Comparison of ENCODE assay signal across 22 cellular contexts in genomic region chr4:42483426-42484379, GRCh38.
DNase-seq lines count a peak whose midpoint lies in the region; ATAC-seq and TF ChIP-seq lines count a peak whose summit lies in the region.
"Had no signal": no experiment of that assay in that cellular context is flagged by ENCODE, and none has a peak within 500 bp of the region (broad histone marks: within the 10 kb centered on the region; RNA-seq: fewer than 3 reads in every experiment).

No MANE protein-coding gene starts in this region.

- peaks cover 21% of the 10 kb centered on the region for H3K4me1 ChIP-seq in adipocyte (ENCODE audit: control insufficient read depth, insufficient read depth, low read length)
- H3K4me1 ChIP-seq: BLaER1 treated with 17β-estradiol and CSF1 and Interleukin-3, amounts not matched to agents 10 nM and 100 nM had no signal

- POLR2A ChIA-PET in activated CD4-positive, alpha-beta T cell treated with anti-CD3 and anti-CD28 coated beads for 36 hours (lab: Charles Lee): no interaction called here
- POLR2A ChIA-PET in activated CD4-positive, alpha-beta T cell treated with anti-CD3 and anti-CD28 coated beads, Interleukin-2, amount 10 ng/mL, durations not matched to agents 7 days and 5 days (lab: Charles Lee): no interaction called here

- H3K27me3 Mint-ChIP-seq in activated CD4-positive, alpha-beta T cell treated with anti-CD3 and anti-CD28 coated beads for 36 hours: no peaks in the 10 kb centered on the region
- H3K27me3 Mint-ChIP-seq in activated CD4-positive, alpha-beta T cell treated with anti-CD3 and anti-CD28 coated beads, Interleukin-2, amount 10 ng/mL, durations not matched to agents 7 days and 5 days: no peaks in the 10 kb centered on the region

- no peaks in the 10 kb centered on the region for H3K9me3 ChIP-seq in adipocyte (ENCODE audit: control insufficient read depth, low read length)
- no peaks in the 10 kb centered on the region for H3K9me3 ChIP-seq in WERI-Rb-1 (ENCODE audit: severe bottlenecking)
- H3K9me3 ChIP-seq: BLaER1 treated with 17β-estradiol and CSF1 and Interleukin-3, amounts not matched to agents 10 nM and 100 nM had no signal

- H3K36me3 Mint-ChIP-seq in activated CD4-positive, alpha-beta T cell treated with anti-CD3 and anti-CD28 coated beads for 36 hours (ENCODE audit: low read depth): peaks cover 17% of the 10 kb centered on the region
- H3K36me3 Mint-ChIP-seq in activated CD4-positive, alpha-beta T cell treated with anti-CD3 and anti-CD28 coated beads, Interleukin-2, amount 10 ng/mL, durations not matched to agents 7 days and 5 days (ENCODE audit: low read depth): no peaks in the 10 kb centered on the region
- H3K36me3 Mint-ChIP-seq in stimulated activated effector memory CD8-positive, alpha-beta T cell treated with anti-CD3 and anti-CD28 coated beads, Interleukin-12 subunit alpha, Interleukin-12 subunit beta, amount 100 ng/mL, for 72 hours: peaks cover 40% of the 10 kb centered on the region

- DNase-seq in activated CD4-positive, alpha-beta T cell treated with anti-CD3 and anti-CD28 coated beads for 36 hours: no peak
- no peak for DNase-seq in activated CD4-positive, alpha-beta T cell treated with anti-CD3 and anti-CD28 coated beads, Interleukin-2, amount 10 ng/mL, durations not matched to agents 7 days and 5 days
- peak; percentile 1 for DNase-seq in adipocyte (ENCODE audit: low read depth)
- peak; percentile 38 for DNase-seq in fibroblast of villous mesenchyme (ENCODE audit: low read depth)
- no peak for DNase-seq in stimulated activated effector memory CD8-positive, alpha-beta T cell treated with anti-CD3 and anti-CD28 coated beads, Interleukin-12 subunit alpha, Interleukin-12 subunit beta, amount 100 ng/mL, for 72 hours (ENCODE audit: low spot score in 2 of 2)
- DNase-seq in WERI-Rb-1: no peak
- DNase-seq: activated naive CD4-positive, alpha-beta T cell; activated T-cell treated with anti-CD3 and anti-CD28 coated beads for 4 hours; endodermal cell; foreskin melanocyte; MV-4-11; NCI-H2029; NK-92 treated with Interleukin-12 subunit alpha and Interleukin-12 subunit beta, amount 100 ng/mL, for 24 hours; stimulated activated CD4-positive, alpha-beta T cell treated with anti-CD3 and anti-CD28 coated beads, Interleukin-4, amount 100 ng/mL, for 4 hours had no signal

- H3K9me3 Mint-ChIP-seq in activated CD4-positive, alpha-beta T cell treated with anti-CD3 and anti-CD28 coated beads for 36 hours (ENCODE audit: low read depth): no peaks in the 10 kb centered on the region
- H3K9me3 Mint-ChIP-seq in activated CD4-positive, alpha-beta T cell treated with anti-CD3 and anti-CD28 coated beads, Interleukin-2, amount 10 ng/mL, durations not matched to agents 7 days and 5 days: no peaks in the 10 kb centered on the region
- H3K9me3 Mint-ChIP-seq in stimulated activated effector memory CD8-positive, alpha-beta T cell treated with anti-CD3 and anti-CD28 coated beads, Interleukin-12 subunit alpha, Interleukin-12 subunit beta, amount 100 ng/mL, for 72 hours: no peaks in the 10 kb centered on the region
- H3K9me3 Mint-ChIP-seq: endodermal cell, nephron had no signal

- ATAC-seq in activated CD4-positive, alpha-beta T cell treated with anti-CD3 and anti-CD28 coated beads for 36 hours: peak; percentile 19
- ATAC-seq in stimulated activated effector memory CD8-positive, alpha-beta T cell treated with anti-CD3 and anti-CD28 coated beads, Interleukin-12 subunit alpha, Interleukin-12 subunit beta, amount 100 ng/mL, for 72 hours: peak; percentile 13
- ATAC-seq in GM18909 (IDR thresholded peaks at IDR 0.05; ENCODE audit: poor library complexity, unreplicated experiment) (no peak), GM19397 (IDR thresholded peaks at IDR 0.05; ENCODE audit: unreplicated experiment) (no peak)
- ATAC-seq: K562 had no signal

- H3K36me3 ChIP-seq in adipocyte (ENCODE audit: control insufficient read depth, insufficient read depth, low read length, severe bottlenecking) (no peaks in the 10 kb centered on the region), WERI-Rb-1 (peaks cover 3% of the 10 kb centered on the region; the same call in 1 of the 2 replicates)

- TF ChIP-seq CTCF in fibroblast of villous mesenchyme (IDR thresholded peaks at IDR 0.05; ENCODE audit: insufficient read depth, low read depth, low read length) (no peak), WERI-Rb-1 (IDR thresholded peaks at IDR 0.05; ENCODE audit: low read depth, low read length) (no peak)

- H3K4me3 ChIP-seq in adipocyte (ENCODE audit: low read length): peak overlapping the region; percentile 16
- no peak overlapping the region for H3K4me3 ChIP-seq in fibroblast of villous mesenchyme (ENCODE audit: low read depth, low read length)
- no peak overlapping the region for H3K4me3 ChIP-seq in WERI-Rb-1 (ENCODE audit: low read depth, low read length)
- H3K4me3 ChIP-seq: BLaER1 treated with 17β-estradiol and CSF1 and Interleukin-3, amounts not matched to agents 10 nM and 100 nM; K562 had no signal

- H3K27ac ChIP-seq in WERI-Rb-1: no peak overlapping the region
- H3K27ac ChIP-seq: 22Rv1; BLaER1 treated with 17β-estradiol and CSF1 and Interleukin-3, amounts not matched to agents 10 nM and 100 nM; HL-60; RWPE1 had no signal

- H3K4me3 Mint-ChIP-seq in activated CD4-positive, alpha-beta T cell treated with anti-CD3 and anti-CD28 coated beads for 36 hours: no peak overlapping the region
- no peak overlapping the region for H3K4me3 Mint-ChIP-seq in activated CD4-positive, alpha-beta T cell treated with anti-CD3 and anti-CD28 coated beads, Interleukin-2, amount 10 ng/mL, durations not matched to agents 7 days and 5 days
- H3K4me3 Mint-ChIP-seq in stimulated activated effector memory CD8-positive, alpha-beta T cell treated with anti-CD3 and anti-CD28 coated beads, Interleukin-12 subunit alpha, Interleukin-12 subunit beta, amount 100 ng/mL, for 72 hours: no peak overlapping the region
- H3K4me3 Mint-ChIP-seq: endodermal cell, nephron had no signal

- H3K27ac Mint-ChIP-seq in activated CD4-positive, alpha-beta T cell treated with anti-CD3 and anti-CD28 coated beads for 36 hours: no peak overlapping the region
- H3K27ac Mint-ChIP-seq in activated CD4-positive, alpha-beta T cell treated with anti-CD3 and anti-CD28 coated beads, Interleukin-2, amount 10 ng/mL, durations not matched to agents 7 days and 5 days: no peak overlapping the region
- no peak overlapping the region for H3K27ac Mint-ChIP-seq in stimulated activated effector memory CD8-positive, alpha-beta T cell treated with anti-CD3 and anti-CD28 coated beads, Interleukin-12 subunit alpha, Interleukin-12 subunit beta, amount 100 ng/mL, for 72 hours
- H3K27ac Mint-ChIP-seq: endodermal cell, nephron had no signal

- peaks cover 3% of the 10 kb centered on the region for H3K27me3 ChIP-seq in adipocyte (replicated peaks; ENCODE audit: control insufficient read depth, insufficient read depth, low read length)
- H3K27me3 ChIP-seq in WERI-Rb-1 (ENCODE audit: insufficient read depth, low read depth, severe bottlenecking): no peaks in the 10 kb centered on the region
- H3K27me3 ChIP-seq: BLaER1 treated with 17β-estradiol and CSF1 and Interleukin-3, amounts not matched to agents 10 nM and 100 nM had no signal

- intact Hi-C loops in activated CD4-positive, alpha-beta T cell treated with anti-CD3 and anti-CD28 coated beads for 36 hours (cut with DNase I, micrococcal nuclease): no loop called here

- no peak overlapping the region for H3K9ac ChIP-seq in adipocyte (ENCODE audit: low read length)
- H3K9ac ChIP-seq: BLaER1 treated with 17β-estradiol and CSF1 and Interleukin-3, amounts not matched to agents 10 nM and 100 nM had no signal

- CTCF ChIA-PET in activated CD4-positive, alpha-beta T cell treated with anti-CD3 and anti-CD28 coated beads for 36 hours (lab: Charles Lee): no interaction called here
- CTCF ChIA-PET in activated CD4-positive, alpha-beta T cell treated with anti-CD3 and anti-CD28 coated beads, Interleukin-2, amount 10 ng/mL, durations not matched to agents 7 days and 5 days (lab: Charles Lee): no interaction called here

- no peaks in the 10 kb centered on the region for H3K4me1 Mint-ChIP-seq in activated CD4-positive, alpha-beta T cell treated with anti-CD3 and anti-CD28 coated beads for 36 hours
- no peaks in the 10 kb centered on the region for H3K4me1 Mint-ChIP-seq in activated CD4-positive, alpha-beta T cell treated with anti-CD3 and anti-CD28 coated beads, Interleukin-2, amount 10 ng/mL, durations not matched to agents 7 days and 5 days
- H3K4me1 Mint-ChIP-seq in stimulated activated effector memory CD8-positive, alpha-beta T cell treated with anti-CD3 and anti-CD28 coated beads, Interleukin-12 subunit alpha, Interleukin-12 subunit beta, amount 100 ng/mL, for 72 hours: peaks cover 4% of the 10 kb centered on the region

Comparison
In these comparisons a context has a peak if more than half of its experiments do, and no peak if none do; other contexts are left out.
1. ATAC-seq: peak in activated CD4-positive, alpha-beta T cell treated with anti-CD3 and anti-CD28 coated beads for 36 hours (single experiment) and stimulated activated effector memory CD8-positive, alpha-beta T cell treated with anti-CD3 and anti-CD28 coated beads, Interleukin-12 subunit alpha, Interleukin-12 subunit beta, amount 100 ng/mL, for 72 hours (single experiment); none in GM18909 (single experiment) and GM19397 (single experiment).
2. DNase-seq: peak in adipocyte (single experiment) and fibroblast of villous mesenchyme (single experiment); none in activated CD4-positive, alpha-beta T cell treated with anti-CD3 and anti-CD28 coated beads for 36 hours (single experiment), activated CD4-positive, alpha-beta T cell treated with anti-CD3 and anti-CD28 coated beads, Interleukin-2, amount 10 ng/mL, durations not matched to agents 7 days and 5 days (single experiment), stimulated activated effector memory CD8-positive, alpha-beta T cell treated with anti-CD3 and anti-CD28 coated beads, Interleukin-12 subunit alpha, Interleukin-12 subunit beta, amount 100 ng/mL, for 72 hours (0 of 2) and WERI-Rb-1 (single experiment).